9 cellular contexts compared by ENCODE assay signal in the genomic region with DNA sequence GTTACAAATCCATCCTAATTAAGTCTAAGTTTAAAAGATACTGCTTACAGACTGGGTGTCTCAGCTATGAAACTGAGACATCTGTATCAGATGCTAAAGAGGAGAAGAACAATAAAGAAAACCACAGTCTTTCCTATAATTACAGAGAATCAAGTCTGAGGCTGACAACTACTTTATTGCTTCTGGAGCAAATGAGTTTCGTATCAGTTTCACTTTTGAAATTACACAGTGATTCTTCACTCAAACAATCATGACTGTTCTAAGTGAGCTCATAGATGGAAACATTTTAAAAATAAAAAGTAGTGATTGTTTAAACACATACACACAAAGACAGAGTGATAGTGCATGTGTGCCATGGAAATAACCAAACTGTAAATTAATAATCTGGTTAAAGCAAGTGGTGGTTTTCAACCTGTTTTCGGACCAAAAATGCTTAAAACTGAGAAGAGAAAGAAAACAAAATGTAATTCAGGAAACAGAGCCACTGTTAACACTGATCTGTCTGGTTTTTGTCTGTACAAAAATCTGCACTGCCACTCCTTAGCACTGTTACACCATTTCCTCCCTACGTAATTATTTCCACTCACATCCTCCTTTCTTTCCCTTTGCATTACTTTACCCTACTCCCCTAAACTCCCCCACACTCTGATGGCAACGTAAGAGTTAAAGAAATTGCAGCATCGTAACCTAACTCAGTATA. TPM values are rescaled to one million over a fixed set of nuclear protein-coding genes. Genes with fewer than 3 reads are reported as not detected.
DNase-seq lines count a peak whose midpoint lies in the region; ATAC-seq and TF ChIP-seq lines count a peak whose summit lies in the region.
"Had no signal": no experiment of that assay in that cellular context is flagged by ENCODE, and none has a peak within 500 bp of the region (broad histone marks: within the 10 kb centered on the region; RNA-seq: fewer than 3 reads in every experiment).

No MANE protein-coding gene starts in this region.

- H2AFZ ChIP-seq in ACC112 (ENCODE audit: low read length, unreplicated experiment), result no peak overlapping the region

- H3K4me1 Mint-ChIP-seq in dendritic cell treated with granulocyte-macrophage colony-stimulating factor and Interleukin-4, amounts not matched to agents 40 ng/mL and 50 ng/mL, for 4 days (ENCODE audit: low read depth), result peaks cover 23% of the 10 kb centered on the region

- H3K27me3 Mint-ChIP-seq in dendritic cell treated with granulocyte-macrophage colony-stimulating factor and Interleukin-4, amounts not matched to agents 40 ng/mL and 50 ng/mL, for 4 days, result no peaks in the 10 kb centered on the region

- intact Hi-C loops in dendritic cell treated with granulocyte-macrophage colony-stimulating factor and Interleukin-4, amounts not matched to agents 40 ng/mL and 50 ng/mL, for 4 days (cut with micrococcal nuclease), result no loop called here

- H3K4me1 ChIP-seq in ACC112 (ENCODE audit: control insufficient read depth, insufficient read depth, low read length, unreplicated experiment), result peaks cover 25% of the 10 kb centered on the region
- peaks cover 0 to 30% (median 7%) of the 10 kb centered on the region in 4 donors for H3K4me1 ChIP-seq in Peyer's patch

- H3K9me3 Mint-ChIP-seq in dendritic cell treated with granulocyte-macrophage colony-stimulating factor and Interleukin-4, amounts not matched to agents 40 ng/mL and 50 ng/mL, for 4 days, result peaks cover 9% of the 10 kb centered on the region

- ATAC-seq in GM18867 (IDR thresholded peaks at IDR 0.05; ENCODE audit: unreplicated experiment) (peak; percentile 79), HG03045 (IDR thresholded peaks at IDR 0.05; ENCODE audit: unreplicated experiment) (peak; percentile 71)

- peaks cover 19% of the 10 kb centered on the region for H3K36me3 ChIP-seq in ACC112 (ENCODE audit: insufficient read depth, low read length)
- H3K36me3 ChIP-seq in Peyer's patch, result peaks cover 0 to 16% (median 0%) of the 10 kb centered on the region in 3 donors

- H3K4me3 Mint-ChIP-seq in dendritic cell treated with granulocyte-macrophage colony-stimulating factor and Interleukin-4, amounts not matched to agents 40 ng/mL and 50 ng/mL, for 4 days, result peak overlapping the region; percentile 61

- H3K9me3 ChIP-seq in Peyer's patch, result no peaks in the 10 kb centered on the region

- peaks cover 74% of the 10 kb centered on the region for H3K79me2 ChIP-seq in ACC112 (ENCODE audit: control insufficient read depth, insufficient read depth, low read length, unreplicated experiment)

- H3K27ac ChIP-seq in ACC112 (ENCODE audit: low read depth, low read length) (peak overlapping the region; percentile 88), Peyer's patch (peak overlapping the region; percentile 70 to 83 (median 83))

- H3K27me3 ChIP-seq in ACC112 (ENCODE audit: insufficient read depth, low read length) (no peaks in the 10 kb centered on the region), Peyer's patch (no peaks in the 10 kb centered on the region)

- peaks cover 27% of the 10 kb centered on the region for H3K36me3 Mint-ChIP-seq in dendritic cell treated with granulocyte-macrophage colony-stimulating factor and Interleukin-4, amounts not matched to agents 40 ng/mL and 50 ng/mL, for 4 days (ENCODE audit: low read depth)

- TF ChIP-seq CTCF in Peyer's patch (IDR thresholded peaks at IDR 0.05), result no peak

- no peak for TF ChIP-seq POLR2A in Peyer's patch (IDR thresholded peaks at IDR 0.05)

- DNase-seq in Peyer's patch (no peak), midbrain (lab: John Stamatoyannopoulos, UW) (peak; percentile 20), islet precursor cell (no peak), NCI-H1105 (lab: John Stamatoyannopoulos, UW) (no peak)

- peak overlapping the region; percentile 79 for H3K27ac Mint-ChIP-seq in dendritic cell treated with granulocyte-macrophage colony-stimulating factor and Interleukin-4, amounts not matched to agents 40 ng/mL and 50 ng/mL, for 4 days

- H3K4me3 ChIP-seq in ACC112 (ENCODE audit: low read depth, low read length) (peak overlapping the region; percentile 69), Peyer's patch (peak overlapping the region; percentile 10 to 40 (median 28))

RNA-seq across cellular contexts. Expression of a gene that starts 12.5 kb away (rescaled TPM):
- 10 to 100 TPM; 15.0 to 49.5 (median 43.6) TPM for total RNA-seq in Peyer's patch

RNA-seq across cellular contexts. Expression of a gene that starts 53.1 kb away (rescaled TPM):
- total RNA-seq in Peyer's patch, result 1 to 10 TPM in 2 of 4 donors, under 1 TPM in 1, not detected in 1; 0.66 to 1.8 (median 1.3) TPM
- total RNA-seq: H1 had no signal
